In genomic region chr5:179319741-179320281, GRCh38 we compare ENCODE assay signal across 14 cellular contexts. TPM values are rescaled to one million over a fixed set of nuclear protein-coding genes. Genes with fewer than 3 reads are reported as not detected.
A peak's percentile ranks its signal among the peaks of the same experiment; 100 is the strongest.
DNase-seq lines count a peak whose midpoint lies in the region; ATAC-seq, FAIRE-seq and TF ChIP-seq lines count a peak whose summit lies in the region.
"Had no signal": no experiment of that assay in that cellular context is flagged by ENCODE, and none has a peak within 500 bp of the region (broad histone marks: within the 10 kb centered on the region; RNA-seq: fewer than 3 reads in every experiment).

No MANE protein-coding gene starts in this region.

- H3K27me3 Mint-ChIP-seq in CD14-positive monocyte (ENCODE audit: low read depth in 3 of 3) (peaks cover 5 to 8% (median 8%) of the 10 kb centered on the region in 3 donors), immature natural killer cell (ENCODE audit: low read depth in 3 of 3) (peaks cover 3% of the 10 kb centered on the region in 3 donors), H9 (ENCODE audit: low read depth) (no peaks in the 10 kb centered on the region; the same call in none of the 2 replicates)

- no peaks in the 10 kb centered on the region for H3K36me3 Mint-ChIP-seq in CD14-positive monocyte
- no peaks in the 10 kb centered on the region for H3K36me3 Mint-ChIP-seq in immature natural killer cell
- H3K36me3 Mint-ChIP-seq in H9 (ENCODE audit: insufficient read depth in 1 of 3, low read depth in 3 of 3): peaks cover 0 to 5% (median 0%) of the 10 kb centered on the region in 3 experiments; a peak in 1 of 7 replicates

- H3K4me1 Mint-ChIP-seq in CD14-positive monocyte: no peaks in the 10 kb centered on the region
- H3K4me1 Mint-ChIP-seq in immature natural killer cell: peaks cover 0 to 4% of the 10 kb centered on the region in 2 donors
- peaks cover 2 to 23% of the 10 kb centered on the region in 2 experiments; a peak in 3 of 4 replicates for H3K4me1 Mint-ChIP-seq in H9

- 27 to 32% methylated on average over 11 of the region's 11 CpGs for WGBS in pancreas, 2 donors
- no CpG with 5 or more reads among the region's 11 CpGs for WGBS in H9 (ENCODE audit: extremely low coverage, insufficient read length, low lambda C conversion rate)

- no peak overlapping the region for H4K5ac ChIP-seq in H9 (ENCODE audit: insufficient read length, low read depth, low read length)

- H3K4me1 ChIP-seq in pancreas (no peaks in the 10 kb centered on the region), H9 (ENCODE audit: insufficient read depth, low read length) (no peaks in the 10 kb centered on the region)
- H3K4me1 ChIP-seq: foreskin keratinocyte, prostate gland had no signal

- no peak overlapping the region for H4K8ac ChIP-seq in H9 (replicated peaks; ENCODE audit: insufficient read length, low read depth, low read length)

- no peak overlapping the region for H2BK120ac ChIP-seq in H9 (ENCODE audit: low read depth, low read length, poor library complexity, severe bottlenecking)

- H3T11ph ChIP-seq in H9 (ENCODE audit: low read length): no peak overlapping the region

- no peaks in the 10 kb centered on the region for H3K27me3 ChIP-seq in pancreas
- H3K27me3 ChIP-seq in H9 (ENCODE audit: insufficient read depth, low read length): no peaks in the 10 kb centered on the region
- H3K27me3 ChIP-seq: foreskin keratinocyte had no signal

- no peak overlapping the region for H3K4ac ChIP-seq in H9 (ENCODE audit: low read depth, low read length)

- H3K27ac Mint-ChIP-seq in CD14-positive monocyte: no peak overlapping the region
- no peak overlapping the region for H3K27ac Mint-ChIP-seq in immature natural killer cell
- peak overlapping the region in 1 of 3 experiments; percentile 71; a peak in 3 of 7 replicates for H3K27ac Mint-ChIP-seq in H9
- H3K27ac Mint-ChIP-seq: activated naive CD4-positive, alpha-beta T cell treated with anti-CD3 and anti-CD28 coated beads for 36 hours; CD4-positive, alpha-beta T cell; T-helper 1 cell treated with Interleukin-12 subunit alpha and Interleukin-12 subunit beta and Interleukin-4 antibody, amounts not matched to agents 30 μg/mL and 1 μg/mL, for 36 hours had no signal

- no peak overlapping the region for H3K4me2 ChIP-seq in H9 (ENCODE audit: insufficient read depth, insufficient read length, low read length)

- H2BK12ac ChIP-seq in H9 (ENCODE audit: insufficient read length, low read depth, low read length): no peak overlapping the region

- H3K27ac ChIP-seq in VCaP (peak overlapping the region; percentile 34; the same call in 1 of the 2 replicates), pancreas (no peak overlapping the region), H9 (ENCODE audit: insufficient read length, low read depth, low read length) (no peak overlapping the region)
- H3K27ac ChIP-seq: foreskin keratinocyte, prostate gland had no signal

- no peak overlapping the region for H2BK15ac ChIP-seq in H9 (ENCODE audit: low read depth, low read length)

- H4K20me1 ChIP-seq in H9 (ENCODE audit: control insufficient read depth, insufficient read depth, insufficient read length): no peaks in the 10 kb centered on the region

- H3K9ac ChIP-seq in H9 (ENCODE audit: extremely low read depth, insufficient read length, low read length): no peak overlapping the region

- H4K91ac ChIP-seq in H9 (ENCODE audit: insufficient read length, low read depth, low read length): no peak overlapping the region

- no peak overlapping the region for H3K18ac ChIP-seq in H9 (ENCODE audit: insufficient read length, low read depth, low read length)

- DNase-seq in CD14-positive monocyte (ENCODE audit: low spot score) (peak; percentile 33), cardiac septum (ENCODE audit: low spot score) (peak; percentile 67), pancreas (peak in 2 of 6 donors; percentile 40 to 50), NCI-H446 (lab: John Stamatoyannopoulos, UW) (no peak), immature natural killer cell (no peak), H9 (no peak)
- DNase-seq: activated naive CD4-positive, alpha-beta T cell treated with anti-CD3 and anti-CD28 coated beads for 36 hours; CD4-positive, alpha-beta T cell; foreskin keratinocyte; KG1 had no signal

- no peak overlapping the region for H3K56ac ChIP-seq in H9 (ENCODE audit: insufficient read length, low read depth, low read length)

- FAIRE-seq in pancreas (lab: Jason Lieb, UNC): no peak

- no peak overlapping the region; the same call in 1 of the 2 replicates for H3K14ac ChIP-seq in H9 (ENCODE audit: insufficient read depth, low read length)

- no peak overlapping the region for H3K4me3 ChIP-seq in pancreas
- H3K4me3 ChIP-seq: prostate gland had no signal

- H3K36me3 ChIP-seq in pancreas: no peaks in the 10 kb centered on the region
- H3K36me3 ChIP-seq: prostate gland had no signal

- H2AK5ac ChIP-seq in H9 (ENCODE audit: insufficient read length, low read length): no peak overlapping the region

- no peak overlapping the region for H2BK20ac ChIP-seq in H9 (ENCODE audit: low read depth, low read length, poor library complexity, severe bottlenecking)

- ATAC-seq in pancreas: peak in 3 of 4 donors; percentile 37 to 60 (median 49)
- no peak for ATAC-seq in GM18867 (IDR thresholded peaks at IDR 0.05; ENCODE audit: unreplicated experiment)
- ATAC-seq: foreskin keratinocyte had no signal

- intact Hi-C loops in CD14-positive monocyte (cut with micrococcal nuclease): no loop called here
- intact Hi-C loops in cardiac septum (cut with DNase I): no loop called here
- intact Hi-C loops in pancreas (cut with DNase I): no loop called here

- H3K9me3 ChIP-seq in pancreas (no peaks in the 10 kb centered on the region), H9 (ENCODE audit: control insufficient read depth, low read depth, low read length) (no peaks in the 10 kb centered on the region)
- H3K9me3 ChIP-seq: prostate gland had no signal

- peaks cover 2% of the 10 kb centered on the region for H3K23me2 ChIP-seq in H9 (ENCODE audit: insufficient read length, low read depth, low read length, poor library complexity, severe bottlenecking)

- H3K79me1 ChIP-seq in H9 (ENCODE audit: insufficient read depth, low read depth, low read length, poor library complexity, severe bottlenecking): no peaks in the 10 kb centered on the region

- H3K4me3 Mint-ChIP-seq in CD14-positive monocyte: no peak overlapping the region
- no peak overlapping the region for H3K4me3 Mint-ChIP-seq in immature natural killer cell
- no peak overlapping the region for H3K4me3 Mint-ChIP-seq in H9
- H3K4me3 Mint-ChIP-seq: activated naive CD4-positive, alpha-beta T cell treated with anti-CD3 and anti-CD28 coated beads for 36 hours; CD4-positive, alpha-beta T cell; T-helper 1 cell treated with Interleukin-12 subunit alpha and Interleukin-12 subunit beta and Interleukin-4 antibody, amounts not matched to agents 30 μg/mL and 1 μg/mL, for 36 hours had no signal

- H3K9me3 Mint-ChIP-seq in CD14-positive monocyte: peaks cover 0 to 15% (median 3%) of the 10 kb centered on the region in 7 donors
- H3K9me3 Mint-ChIP-seq in immature natural killer cell: peaks cover 0 to 4% (median 0%) of the 10 kb centered on the region in 6 donors
- H3K9me3 Mint-ChIP-seq in H9: peaks cover 0 to 3% of the 10 kb centered on the region in 2 experiments; a peak in 2 of 5 replicates
- H3K9me3 Mint-ChIP-seq: activated naive CD4-positive, alpha-beta T cell treated with anti-CD3 and anti-CD28 coated beads for 36 hours; CD4-positive, alpha-beta T cell; T-helper 1 cell treated with Interleukin-12 subunit alpha and Interleukin-12 subunit beta and Interleukin-4 antibody, amounts not matched to agents 30 μg/mL and 1 μg/mL, for 36 hours had no signal

- H3K23ac ChIP-seq in H9 (ENCODE audit: insufficient read length, low read depth, low read length): no peak overlapping the region

- TF ChIP-seq CTCF in CD14-positive monocyte (IDR thresholded peaks at IDR 0.05): no peak
- no peak for TF ChIP-seq CTCF in VCaP (conservative IDR thresholded peaks at IDR 0.05)
- no peak for TF ChIP-seq CTCF in pancreas (IDR thresholded peaks at IDR 0.05)
- no peak for TF ChIP-seq CTCF in H9 (conservative IDR thresholded peaks at IDR 0.05)

- H2AFZ ChIP-seq in H9 (ENCODE audit: low read length): no peak overlapping the region

- no peak overlapping the region for H2BK5ac ChIP-seq in H9 (ENCODE audit: insufficient read length, low read length)

- no peaks in the 10 kb centered on the region for H3K79me2 ChIP-seq in H9 (ENCODE audit: insufficient read depth, low read length)

RNA-seq across cellular contexts. Expression of gene ADAMTS2, which starts 25.4 kb away (rescaled TPM):
- under 1 TPM in 1 of 2 donors, not detected in 1; 0.74 TPM for polyA plus RNA-seq in CD14-positive monocyte
- total RNA-seq in cardiac septum: 5.9 TPM
- 10 to 100 TPM in 1 of 6 donors, 1 to 10 TPM in 5; 1.3 to 18.5 (median 4.4) TPM for total RNA-seq in pancreas
- 1 to 10 TPM; 5.7 to 6.8 TPM for polyA plus RNA-seq in pancreas
- polyA plus RNA-seq in immature natural killer cell: under 1 TPM in 1 of 3 donors, not detected in 2; 0.03 TPM
- 5.4 and 5.9 TPM in 2 replicates for total RNA-seq in H9 (2021)
- total RNA-seq: activated naive CD4-positive, alpha-beta T cell treated with anti-CD3 and anti-CD28 coated beads for 36 hours; CD4-positive, alpha-beta T cell; foreskin keratinocyte had no signal
- polyA plus RNA-seq: foreskin keratinocyte had no signal

Comparison
In these comparisons a context has a peak if more than half of its experiments do, and no peak if none do; other contexts are left out.
1. DNase-seq: peak in CD14-positive monocyte (single experiment) and cardiac septum (single experiment); none in NCI-H446 (0 of 2), immature natural killer cell (0 of 3) and H9 (single experiment).